11 cellular contexts compared by ENCODE assay signal in the genomic region with DNA sequence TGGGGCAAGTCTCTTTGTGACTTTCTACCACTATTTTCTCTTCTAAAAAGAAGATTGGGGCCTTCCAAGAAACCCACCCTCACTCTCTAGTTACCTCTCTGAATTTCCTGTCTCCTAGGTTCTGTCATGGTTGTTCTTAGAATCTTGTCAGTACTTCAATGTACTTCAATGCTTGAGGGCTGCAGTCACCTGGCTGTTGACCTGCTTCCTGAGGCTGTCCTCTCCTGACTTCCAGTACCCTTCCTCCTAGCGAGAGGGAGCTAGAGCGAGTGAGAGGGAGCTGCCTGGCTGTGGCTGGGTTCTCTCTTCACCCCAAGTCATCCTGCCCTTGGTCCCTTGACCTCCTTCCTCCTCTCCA. TPM values are rescaled to one million over a fixed set of nuclear protein-coding genes. Genes with fewer than 3 reads are reported as not detected.
DNase-seq lines count a peak whose midpoint lies in the region; ATAC-seq and TF ChIP-seq lines count a peak whose summit lies in the region.
"Had no signal": no experiment of that assay in that cellular context is flagged by ENCODE, and none has a peak within 500 bp of the region (broad histone marks: within the 10 kb centered on the region; RNA-seq: fewer than 3 reads in every experiment).

No MANE protein-coding gene starts in this region.

- no peaks in the 10 kb centered on the region for H3K9me3 Mint-ChIP-seq in activated naive CD4-positive, alpha-beta T cell treated with anti-CD3 and anti-CD28 coated beads, Interleukin-2, amount 50 U/mL, for 24 hours
- H3K9me3 Mint-ChIP-seq in activated CD8-positive, alpha-beta T cell treated with anti-CD3 and anti-CD28 coated beads for 36 hours, result peaks cover 5% of the 10 kb centered on the region

- no peaks in the 10 kb centered on the region for H3K4me1 ChIP-seq in upper lobe of right lung

- no peak for TF ChIP-seq CTCF in activated CD8-positive, alpha-beta T cell treated with anti-CD3 and anti-CD28 coated beads for 36 hours (IDR thresholded peaks at IDR 0.05)
- no peak for TF ChIP-seq CTCF in upper lobe of right lung (IDR thresholded peaks at IDR 0.05)

- H3K4me3 ChIP-seq in upper lobe of right lung, result no peak overlapping the region

- DNase-seq in activated naive CD4-positive, alpha-beta T cell (lab: John Stamatoyannopoulos, UW), result no peak
- DNase-seq in activated CD8-positive, alpha-beta T cell treated with anti-CD3 and anti-CD28 coated beads for 36 hours, result peak; percentile 24
- DNase-seq in upper lobe of right lung (no peak), left lobe of liver (ENCODE audit: low spot score) (no peak)
- no peak for DNase-seq in activated effector memory CD4-positive, alpha-beta T cell treated with Interleukin-2 at 50 U/mL for 16 hours
- DNase-seq in stimulated activated CD4-positive, alpha-beta T cell treated with anti-CD3 and anti-CD28 coated beads, Interleukin-2, amount 100 ng/mL, for 48 hours, result no peak
- DNase-seq: EL, NCI-H2107 had no signal

- POLR2A ChIA-PET in activated CD8-positive, alpha-beta T cell treated with anti-CD3 and anti-CD28 coated beads for 36 hours (lab: Charles Lee), result interaction anchor here (0.7 to 1.7 kb wide), 2 partner anchors 10 to 17 kb away, joined by 3 to 5 read pairs; no protein-coding TSS in a partner anchor

- CTCF ChIA-PET in activated CD8-positive, alpha-beta T cell treated with anti-CD3 and anti-CD28 coated beads for 36 hours (lab: Charles Lee), result interaction anchor here (1.0 kb wide), 1 partner anchor 14 kb away, joined by 3 read pairs; no protein-coding TSS in a partner anchor

- no peaks in the 10 kb centered on the region for H3K9me3 ChIP-seq in upper lobe of right lung

- no peak overlapping the region for H3K27ac ChIP-seq in upper lobe of right lung

- peaks cover 1% of the 10 kb centered on the region for H3K36me3 Mint-ChIP-seq in activated naive CD4-positive, alpha-beta T cell treated with anti-CD3 and anti-CD28 coated beads, Interleukin-2, amount 50 U/mL, for 24 hours
- H3K36me3 Mint-ChIP-seq in activated CD8-positive, alpha-beta T cell treated with anti-CD3 and anti-CD28 coated beads for 36 hours (ENCODE audit: low read depth), result peaks cover 16% of the 10 kb centered on the region

- intact Hi-C loops in activated CD8-positive, alpha-beta T cell treated with anti-CD3 and anti-CD28 coated beads for 36 hours (cut with micrococcal nuclease), result no loop called here
- intact Hi-C loops in upper lobe of right lung (cut with DNase I), result no loop called here

- no peaks in the 10 kb centered on the region for H3K27me3 Mint-ChIP-seq in activated naive CD4-positive, alpha-beta T cell treated with anti-CD3 and anti-CD28 coated beads, Interleukin-2, amount 50 U/mL, for 24 hours
- H3K27me3 Mint-ChIP-seq in activated CD8-positive, alpha-beta T cell treated with anti-CD3 and anti-CD28 coated beads for 36 hours, result no peaks in the 10 kb centered on the region
- H3K27me3 Mint-ChIP-seq: B cell had no signal

- no peak overlapping the region for H3K4me3 Mint-ChIP-seq in activated naive CD4-positive, alpha-beta T cell treated with anti-CD3 and anti-CD28 coated beads, Interleukin-2, amount 50 U/mL, for 24 hours
- H3K4me3 Mint-ChIP-seq in activated CD8-positive, alpha-beta T cell treated with anti-CD3 and anti-CD28 coated beads for 36 hours, result no peak overlapping the region
- H3K4me3 Mint-ChIP-seq: B cell had no signal

- H3K36me3 ChIP-seq in upper lobe of right lung, result no peaks in the 10 kb centered on the region

- H3K4me1 Mint-ChIP-seq in activated naive CD4-positive, alpha-beta T cell treated with anti-CD3 and anti-CD28 coated beads, Interleukin-2, amount 50 U/mL, for 24 hours, result peaks cover 38% of the 10 kb centered on the region
- H3K4me1 Mint-ChIP-seq in activated CD8-positive, alpha-beta T cell treated with anti-CD3 and anti-CD28 coated beads for 36 hours (ENCODE audit: low read depth), result peaks cover 31% of the 10 kb centered on the region

- H3K27ac Mint-ChIP-seq in activated naive CD4-positive, alpha-beta T cell treated with anti-CD3 and anti-CD28 coated beads, Interleukin-2, amount 50 U/mL, for 24 hours, result peak overlapping the region; percentile 46
- H3K27ac Mint-ChIP-seq in activated CD8-positive, alpha-beta T cell treated with anti-CD3 and anti-CD28 coated beads for 36 hours, result peak overlapping the region; percentile 89
- H3K27ac Mint-ChIP-seq: B cell had no signal

- peak; percentile 6 for ATAC-seq in HG02588 (IDR thresholded peaks at IDR 0.05; ENCODE audit: unreplicated experiment)
- peak; percentile 71 for ATAC-seq in activated CD8-positive, alpha-beta T cell treated with anti-CD3 and anti-CD28 coated beads for 36 hours
- ATAC-seq in upper lobe of right lung, result peak; percentile 51
- ATAC-seq in left lobe of liver, result no peak

- H3K27me3 ChIP-seq in upper lobe of right lung, result no peaks in the 10 kb centered on the region

RNA-seq across cellular contexts. Expression of gene CD99L2, which starts 17.7 kb away (rescaled TPM):
- total RNA-seq in activated CD8-positive, alpha-beta T cell treated with anti-CD3 and anti-CD28 coated beads for 36 hours, result 10 to 100 TPM; 11.9 to 12.6 TPM
- total RNA-seq in upper lobe of right lung (38.4 TPM), left lobe of liver (36.7 TPM)
